In the genomic region with DNA sequence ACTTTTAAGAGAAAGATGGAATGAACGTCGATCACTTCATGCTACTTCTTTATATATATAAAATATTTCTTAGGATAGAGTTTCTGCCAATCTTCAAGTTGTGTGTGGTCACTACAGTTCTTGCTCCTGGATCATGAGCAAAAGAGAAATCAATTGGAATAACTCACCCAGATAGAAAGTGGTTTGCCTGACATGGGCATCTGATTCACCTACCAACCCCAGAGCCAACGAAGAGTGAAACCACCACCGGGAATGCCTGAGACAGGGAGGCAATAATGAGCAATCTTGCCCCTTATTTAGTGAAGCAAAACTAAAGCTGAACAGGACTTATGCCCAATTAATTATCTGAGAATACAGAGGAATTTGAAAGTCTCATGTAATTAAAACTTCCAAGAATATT, we compare ENCODE assay signal across 16 cellular contexts.
A peak's percentile ranks its signal among the peaks of the same experiment; 100 is the strongest.
DNase-seq lines count a peak whose midpoint lies in the region; TF ChIP-seq lines count a peak whose summit lies in the region.
"Had no signal": no experiment of that assay in that cellular context is flagged by ENCODE, and none has a peak within 500 bp of the region (broad histone marks: within the 10 kb centered on the region; RNA-seq: fewer than 3 reads in every experiment).

No MANE protein-coding gene starts in this region.

- TF ChIP-seq POLR2A in esophagus muscularis mucosa (IDR thresholded peaks at IDR 0.05; ENCODE audit: low read depth): no peak

- WGBS in esophagus muscularis mucosa: 91% methylated on average over 4 of the region's 4 CpGs

- TF ChIP-seq CTCF in esophagus muscularis mucosa (IDR thresholded peaks at IDR 0.05): no peak

- DNase-seq in HT1080 (ENCODE audit: low read depth) (peak; percentile 8), esophagus muscularis mucosa (ENCODE audit: extremely low spot score) (peak; percentile 74), kidney tubule cell (ENCODE audit: low spot score) (peak; percentile 36), DMS153 (lab: John Stamatoyannopoulos, UW) (no peak), NCI-H446 treated with DMSO at 0.1 percent for 48 hours (lab: John Stamatoyannopoulos, UW) (no peak)
- DNase-seq in stimulated activated CD4-positive, alpha-beta T cell treated with anti-CD3 and anti-CD28 coated beads, Interleukin-15, amount 100 ng/mL, for 24 hours: no peak
- DNase-seq: C1 segment of cervical spinal cord; Calu3; CD4-positive, alpha-beta memory T cell; COR-L47; DND-41; EL; GDM1; H9 had no signal

- peaks cover 0 to 8% (median 7%) of the 10 kb centered on the region in 4 donors for H3K4me1 ChIP-seq in esophagus muscularis mucosa

- intact Hi-C loops in esophagus muscularis mucosa (cut with DNase I): no loop called here

- no peaks in the 10 kb centered on the region for H3K27me3 ChIP-seq in esophagus muscularis mucosa

- no peak overlapping the region for H3K27ac ChIP-seq in esophagus muscularis mucosa (replicated peaks in 1 of 4)

- no peak for TF ChIP-seq EP300 in esophagus muscularis mucosa (IDR thresholded peaks at IDR 0.05)

- H3K9me3 ChIP-seq in esophagus muscularis mucosa: no peaks in the 10 kb centered on the region

- H3K4me3 ChIP-seq in esophagus muscularis mucosa: no peak overlapping the region
- H3K4me3 ChIP-seq: GM12878, GM23338 had no signal

- no peaks in the 10 kb centered on the region for H3K36me3 ChIP-seq in esophagus muscularis mucosa

Comparison
In these comparisons a context has a peak if more than half of its experiments do, and no peak if none do; other contexts are left out.
1. DNase-seq: peak in HT1080 (single experiment), esophagus muscularis mucosa (single experiment) and kidney tubule cell (single experiment); none in DMS153 (single experiment), stimulated activated CD4-positive, alpha-beta T cell treated with anti-CD3 and anti-CD28 coated beads, Interleukin-15, amount 100 ng/mL, for 24 hours (single experiment) and NCI-H446 treated with DMSO at 0.1 percent for 48 hours (single experiment).